Comparison of ENCODE assay signal across 1 cellular context in genomic region chr5:141914797-141915196, GRCh38.
TF ChIP-seq lines count a peak whose summit lies in the region.

No MANE protein-coding gene starts in this region.

TF ChIP-seq in GM23338, 12 proteins besides CTCF, POLR2A, EP300 and RAD21:
- TF ChIP-seq STAT1 (IDR thresholded peaks at IDR 0.05; ENCODE audit: unreplicated experiment): no peak
- no peak for TF ChIP-seq ZNF114 (CRISPR knock-in tag; IDR thresholded peaks at IDR 0.05)
- no peak for TF ChIP-seq ZNF462 (CRISPR knock-in tag; IDR thresholded peaks at IDR 0.05)
- no peak for TF ChIP-seq NANOG (IDR thresholded peaks at IDR 0.05; ENCODE audit: borderline replicate concordance)
- no peak for TF ChIP-seq ETS1 (IDR thresholded peaks at IDR 0.05)
- TF ChIP-seq JUNB (IDR thresholded peaks at IDR 0.05; ENCODE audit: unreplicated experiment): no peak
- no peak for TF ChIP-seq REST (IDR thresholded peaks at IDR 0.05; ENCODE audit: unreplicated experiment)
- no peak for TF ChIP-seq CREB1 (CRISPR knock-in tag; IDR thresholded peaks at IDR 0.05; ENCODE audit: low read depth)
